Comparison of ENCODE assay signal across 9 cellular contexts in genomic region chr1:203630697-203631096, GRCh38. TPM values are rescaled to one million over a fixed set of nuclear protein-coding genes. Genes with fewer than 3 reads are reported as not detected.
DNase-seq lines count a peak whose midpoint lies in the region; ATAC-seq and TF ChIP-seq lines count a peak whose summit lies in the region.
"Had no signal": no experiment of that assay in that cellular context is flagged by ENCODE, and none has a peak within 500 bp of the region (broad histone marks: within the 10 kb centered on the region; RNA-seq: fewer than 3 reads in every experiment).

No MANE protein-coding gene starts in this region.

- POLR2A ChIA-PET in HEK293 (lab: Yijun Ruan, JAX): no interaction called here

- peaks cover 67% of the 10 kb centered on the region for H4K20me1 ChIP-seq in smooth muscle cell (ENCODE audit: low read depth)

- H3K27ac ChIP-seq in HEK293 (ENCODE audit: extremely low read depth, low read depth, low read length) (no peak overlapping the region), right atrium auricular region (peak overlapping the region; percentile 93 to 94), smooth muscle cell (ENCODE audit: low read depth) (no peak overlapping the region)

- H3K4me3 Mint-ChIP-seq in activated T-helper 2 cell treated with anti-CD3 and anti-CD28 coated beads, Interferon-gamma antibody, Interleukin-2, Interleukin-4, amounts not matched to agents 10 μg/mL and 5 μg/mL and 100 μg/mL, durations not matched to agents 14 hours and 24 hours and 36 hours (ENCODE audit: low read depth): peak overlapping the region; percentile 96

- H3K4me2 ChIP-seq in smooth muscle cell: peak overlapping the region; percentile 94

- H3K27me3 ChIP-seq in right atrium auricular region: no peaks in the 10 kb centered on the region
- no peaks in the 10 kb centered on the region for H3K27me3 ChIP-seq in smooth muscle cell (ENCODE audit: low read depth)

- H3K4me3 ChIP-seq in HEK293 (ENCODE audit: low read depth, low read length) (no peak overlapping the region), right atrium auricular region (no peak overlapping the region), smooth muscle cell (no peak overlapping the region)

- H3K9ac ChIP-seq in smooth muscle cell (ENCODE audit: low read depth): peak overlapping the region; percentile 84

- intact Hi-C loops in activated T-helper 2 cell treated with anti-CD3 and anti-CD28 coated beads, Interferon-gamma antibody, Interleukin-2, Interleukin-4, amounts not matched to agents 10 μg/mL and 5 μg/mL and 100 μg/mL, durations not matched to agents 14 hours and 24 hours and 36 hours (cut with micrococcal nuclease): loop anchor here (1.0 kb wide), 3 partner anchors 9 to 71 kb away; no protein-coding TSS in a partner anchor

- peaks cover 6% of the 10 kb centered on the region; the same call in 1 of the 2 replicates for H3K4me1 ChIP-seq in HEK293 (ENCODE audit: control insufficient read depth, insufficient read depth, low read length)
- peaks cover 0 to 55% of the 10 kb centered on the region in 2 donors for H3K4me1 ChIP-seq in right atrium auricular region
- peaks cover 25% of the 10 kb centered on the region for H3K4me1 ChIP-seq in smooth muscle cell (ENCODE audit: low read depth)

- no peaks in the 10 kb centered on the region for H3F3A ChIP-seq in smooth muscle cell (ENCODE audit: low read depth)

- H3K79me2 ChIP-seq in smooth muscle cell (ENCODE audit: low read depth): peaks cover 90% of the 10 kb centered on the region

- CTCF ChIA-PET in HEK293 (lab: Yijun Ruan, JAX): interaction anchor here (1.2 kb wide), 1 partner anchor 127 kb away, joined by 3 read pairs; no protein-coding TSS in a partner anchor

- H3K4me1 Mint-ChIP-seq in activated T-helper 2 cell treated with anti-CD3 and anti-CD28 coated beads, Interferon-gamma antibody, Interleukin-2, Interleukin-4, amounts not matched to agents 10 μg/mL and 5 μg/mL and 100 μg/mL, durations not matched to agents 14 hours and 24 hours and 36 hours (ENCODE audit: low read depth): peaks cover 41% of the 10 kb centered on the region

- H3K27ac Mint-ChIP-seq in activated T-helper 2 cell treated with anti-CD3 and anti-CD28 coated beads, Interferon-gamma antibody, Interleukin-2, Interleukin-4, amounts not matched to agents 10 μg/mL and 5 μg/mL and 100 μg/mL, durations not matched to agents 14 hours and 24 hours and 36 hours: peak overlapping the region; percentile 74

- H3K36me3 ChIP-seq in HEK293 (ENCODE audit: control insufficient read depth in 2 of 2, insufficient read depth in 1 of 2, low read length in 2 of 2): no peaks in the 10 kb centered on the region
- peaks cover 10% of the 10 kb centered on the region for H3K36me3 ChIP-seq in right atrium auricular region
- H3K36me3 ChIP-seq in smooth muscle cell (ENCODE audit: low read depth): no peaks in the 10 kb centered on the region

- peaks cover 49% of the 10 kb centered on the region for H3K36me3 Mint-ChIP-seq in activated T-helper 2 cell treated with anti-CD3 and anti-CD28 coated beads, Interferon-gamma antibody, Interleukin-2, Interleukin-4, amounts not matched to agents 10 μg/mL and 5 μg/mL and 100 μg/mL, durations not matched to agents 14 hours and 24 hours and 36 hours (ENCODE audit: low read depth)

- no peak overlapping the region for H2AFZ ChIP-seq in smooth muscle cell (ENCODE audit: low read depth)

- ATAC-seq in HG03432 (IDR thresholded peaks at IDR 0.05; ENCODE audit: unreplicated experiment): no peak

- H3K9me3 Mint-ChIP-seq in activated T-helper 2 cell treated with anti-CD3 and anti-CD28 coated beads, Interferon-gamma antibody, Interleukin-2, Interleukin-4, amounts not matched to agents 10 μg/mL and 5 μg/mL and 100 μg/mL, durations not matched to agents 14 hours and 24 hours and 36 hours: no peaks in the 10 kb centered on the region

- DNase-seq in activated T-helper 2 cell treated with anti-CD3 and anti-CD28 coated beads, Interferon-gamma antibody, Interleukin-2, Interleukin-4, amounts not matched to agents 10 μg/mL and 5 μg/mL and 100 μg/mL, durations not matched to agents 14 hours and 24 hours and 36 hours (ENCODE audit: low spot score): no peak
- DNase-seq in right atrium auricular region (ENCODE audit: low spot score) (no peak), smooth muscle cell (lab: John Stamatoyannopoulos, UW; ENCODE audit: unreplicated experiment) (no peak), DMS 273 (lab: John Stamatoyannopoulos, UW; ENCODE audit: unreplicated experiment) (no peak)
- no peak for DNase-seq in central memory CD4-positive, alpha-beta T cell
- DNase-seq in activated CD8-positive, alpha-beta memory T cell treated with anti-CD3 and anti-CD28 coated beads for 24 hours: no peak
- DNase-seq: midbrain had no signal

- H3K9me3 ChIP-seq in HEK293 (ENCODE audit: control insufficient read depth, insufficient read depth, low read depth, low read length): no peaks in the 10 kb centered on the region
- H3K9me3 ChIP-seq in right atrium auricular region: no peaks in the 10 kb centered on the region
- H3K9me3 ChIP-seq in smooth muscle cell (replicated peaks; ENCODE audit: low read depth): no peaks in the 10 kb centered on the region

- TF ChIP-seq CTCF in HEK293 (tag by site-specific recombination; IDR thresholded peaks at IDR 0.05) (no peak), right atrium auricular region (IDR thresholded peaks at IDR 0.05) (no peak), smooth muscle cell (IDR thresholded peaks at IDR 0.05; ENCODE audit: borderline replicate concordance, insufficient read depth, poor library complexity, severe bottlenecking) (no peak)

- H3K27me3 Mint-ChIP-seq in activated T-helper 2 cell treated with anti-CD3 and anti-CD28 coated beads, Interferon-gamma antibody, Interleukin-2, Interleukin-4, amounts not matched to agents 10 μg/mL and 5 μg/mL and 100 μg/mL, durations not matched to agents 14 hours and 24 hours and 36 hours (ENCODE audit: low read depth): no peaks in the 10 kb centered on the region

TF ChIP-seq in HEK293, 187 proteins besides CTCF, POLR2A, EP300 and RAD21:
- TF ChIP-seq ZNF585B (tag by site-specific recombination; IDR thresholded peaks at IDR 0.05) (peak; percentile 53), ZNF792 (tag by site-specific recombination; IDR thresholded peaks at IDR 0.05) (no peak)
TF ChIP-seq in HEK293: peak in this region for 1.

RNA-seq across cellular contexts. Expression of gene ATP2B4, which starts 4.1 kb away (rescaled TPM):
- 50.3 and 50.8 TPM in 2 replicates for total RNA-seq in activated T-helper 2 cell treated with anti-CD3 and anti-CD28 coated beads, Interferon-gamma antibody, Interleukin-2, Interleukin-4, amounts not matched to agents 10 μg/mL and 5 μg/mL and 100 μg/mL, durations not matched to agents 14 hours and 24 hours and 36 hours
- total RNA-seq in right atrium auricular region (100 to 1,000 TPM in 1 of 2 donors, 10 to 100 TPM in 1; 86.1 to 171 TPM), smooth muscle cell (104 and 113 TPM in 2 replicates)
- 31.1 and 49.3 TPM in 2 replicates for polyA plus RNA-seq in smooth muscle cell

Comparison
In these comparisons a context has a peak if more than half of its experiments do, and no peak if none do; other contexts are left out.
1. H3K27ac ChIP-seq: peak in right atrium auricular region (2 of 2); none in HEK293 (single experiment) and smooth muscle cell (single experiment).